ENCODE assay signal across 8 cellular contexts in genomic region chr1:212432163-212432705, GRCh38. TPM values are rescaled to one million over a fixed set of nuclear protein-coding genes. Genes with fewer than 3 reads are reported as not detected.
A peak's percentile ranks its signal among the peaks of the same experiment; 100 is the strongest.
DNase-seq lines count a peak whose midpoint lies in the region; ATAC-seq and TF ChIP-seq lines count a peak whose summit lies in the region.

No MANE protein-coding gene starts in this region.

- POLR2A ChIA-PET in MCF 10A (lab: Yijun Ruan, JAX): interaction anchor here (0.5 to 2.5 kb wide), 25 partner anchors 8 to 449 kb away, joined by 3 to 15 read pairs (median 4); partner anchors contain the start of genes ATF3, DTL, INTS7 and NSL1

- peaks cover 13% of the 10 kb centered on the region; the same call in 1 of the 2 replicates for H3K4me1 ChIP-seq in HUES48 (ENCODE audit: control insufficient read depth, insufficient read depth, low read length)

- no peak overlapping the region for H3K9ac ChIP-seq in HUES48 (ENCODE audit: low read depth, low read length)

- ATAC-seq in HG02973 (IDR thresholded peaks at IDR 0.05; ENCODE audit: unreplicated experiment): no peak
- ATAC-seq in GM19035 (IDR thresholded peaks at IDR 0.05; ENCODE audit: unreplicated experiment): no peak
- no peak for ATAC-seq in GM18870 (IDR thresholded peaks at IDR 0.05; ENCODE audit: unreplicated experiment)
- no peak for ATAC-seq in HG02571 (IDR thresholded peaks at IDR 0.05; ENCODE audit: unreplicated experiment)

- H3K4me3 Mint-ChIP-seq in MCF 10A (ENCODE audit: unreplicated experiment): peak overlapping the region; percentile 78
- peak overlapping the region; percentile 64 for H3K4me3 Mint-ChIP-seq in mesothelial cell of epicardium

- no peaks in the 10 kb centered on the region for H3K9me3 ChIP-seq in HUES48 (ENCODE audit: control insufficient read depth, insufficient read depth, low read length)

- intact Hi-C loops in MCF 10A (cut with micrococcal nuclease): no loop called here

- H3K27ac Mint-ChIP-seq in MCF 10A (ENCODE audit: low read depth, unreplicated experiment): peak overlapping the region; percentile 81
- H3K27ac Mint-ChIP-seq in mesothelial cell of epicardium: peak overlapping the region; percentile 22

- H3K27me3 Mint-ChIP-seq in MCF 10A (ENCODE audit: insufficient read depth, unreplicated experiment) (no peaks in the 10 kb centered on the region), mesothelial cell of epicardium (ENCODE audit: low read depth) (no peaks in the 10 kb centered on the region)

- peaks cover 6% of the 10 kb centered on the region for H3K36me3 Mint-ChIP-seq in MCF 10A (ENCODE audit: insufficient read depth, unreplicated experiment)
- peaks cover 3% of the 10 kb centered on the region for H3K36me3 Mint-ChIP-seq in mesothelial cell of epicardium

- H3K36me3 ChIP-seq in HUES48 (ENCODE audit: control insufficient read depth, insufficient read depth, low read length): no peaks in the 10 kb centered on the region

- no peak for TF ChIP-seq CTCF in 22Rv1 (IDR thresholded peaks at IDR 0.05)
- TF ChIP-seq CTCF in MCF 10A (IDR thresholded peaks at IDR 0.05; ENCODE audit: unreplicated experiment): no peak
- no peak for TF ChIP-seq CTCF in mesothelial cell of epicardium (IDR thresholded peaks at IDR 0.05; ENCODE audit: unreplicated experiment)

- peak overlapping the region; percentile 74 for H3K4me3 ChIP-seq in HUES48 (ENCODE audit: low read depth, low read length)

- H3K9me3 Mint-ChIP-seq in MCF 10A (ENCODE audit: unreplicated experiment) (no peaks in the 10 kb centered on the region), mesothelial cell of epicardium (no peaks in the 10 kb centered on the region)

- BruUV-seq in MCF 10A (replicated peaks; lab: Mats Ljungman, UMichigan): TSS peak; percentile 98

- H3K4me1 Mint-ChIP-seq in MCF 10A (ENCODE audit: insufficient read depth, unreplicated experiment) (peaks cover 38% of the 10 kb centered on the region), mesothelial cell of epicardium (peaks cover 20% of the 10 kb centered on the region)

- CTCF ChIA-PET in MCF 10A (lab: Yijun Ruan, JAX): interaction anchor here (0.7 to 2.6 kb wide), 9 partner anchors 9 to 439 kb away, joined by 3 to 20 read pairs (median 3); no protein-coding TSS in a partner anchor

- H3K27me3 ChIP-seq in HUES48 (ENCODE audit: control insufficient read depth, insufficient read depth, low read length): peaks cover 8% of the 10 kb centered on the region

- peak overlapping the region; percentile 26; the same call in 1 of the 2 replicates for H3K27ac ChIP-seq in 22Rv1
- no peak overlapping the region for H3K27ac ChIP-seq in HUES48 (ENCODE audit: low read depth, low read length)

- DNase-seq in MCF 10A (ENCODE audit: unreplicated experiment) (no peak), mesothelial cell of epicardium (ENCODE audit: low spot score in 2 of 2, unreplicated experiment in 2 of 2) (no peak)

RNA-seq across cellular contexts. Expression of gene NENF, which starts 0.5 kb away (rescaled TPM):
- total RNA-seq in MCF 10A (2022) (110 and 122 TPM in 2 replicates), mesothelial cell of epicardium (35.8 to 39.3 TPM (median 36.2 TPM) in 3 replicates)

RNA-seq across cellular contexts. Expression of gene PACC1, which starts 17.5 kb away (rescaled TPM):
- total RNA-seq in MCF 10A (2022) (23.0 and 23.3 TPM in 2 replicates), mesothelial cell of epicardium (18.6 to 21.7 TPM (median 21.1 TPM) in 3 replicates)
